In genomic region chr19:55655648-55656040, GRCh38 we compare ENCODE assay signal across 8 cellular contexts. TPM values are rescaled to one million over a fixed set of nuclear protein-coding genes. Genes with fewer than 3 reads are reported as not detected.
A peak's percentile ranks its signal among the peaks of the same experiment; 100 is the strongest.
DNase-seq lines count a peak whose midpoint lies in the region; ATAC-seq and TF ChIP-seq lines count a peak whose summit lies in the region.

No MANE protein-coding gene starts in this region.

- H3K4me2 ChIP-seq in OCI-LY7 (ENCODE audit: low read length) (peak overlapping the region; percentile 96), neuronal stem cell (ENCODE audit: insufficient read depth, low read length, poor library complexity, severe bottlenecking) (peak overlapping the region; percentile 78)

- peaks cover 19% of the 10 kb centered on the region for H3K36me3 Mint-ChIP-seq in CD4-positive, CD25-positive, alpha-beta regulatory T cell
- peaks cover 20% of the 10 kb centered on the region for H3K36me3 Mint-ChIP-seq in endodermal cell (ENCODE audit: low read depth)

- POLR2A ChIA-PET in OCI-LY7 (lab: Charles Lee): no interaction called here

- H3K36me3 ChIP-seq in CD4-positive, CD25-positive, alpha-beta regulatory T cell (ENCODE audit: control insufficient read depth, insufficient read depth, low read length): peaks cover 21% of the 10 kb centered on the region
- H3K36me3 ChIP-seq in OCI-LY7 (ENCODE audit: insufficient read depth, low read length) (peaks cover 70% of the 10 kb centered on the region), endodermal cell (ENCODE audit: control insufficient read depth, insufficient read depth, low read length) (peaks cover 17% of the 10 kb centered on the region), neuronal stem cell (replicated peaks in 1 of 2; ENCODE audit: control insufficient read depth in 2 of 2, insufficient read depth in 2 of 2, low read length in 2 of 2) (peaks cover 16 to 63% of the 10 kb centered on the region in 2 donors)

- CTCF ChIA-PET in OCI-LY7 (lab: Charles Lee; ENCODE audit: unreplicated experiment): no interaction called here

- H2BK12ac ChIP-seq in neuronal stem cell (ENCODE audit: low read length): no peak overlapping the region

- peak overlapping the region; percentile 93 for H2BK5ac ChIP-seq in neuronal stem cell (ENCODE audit: low read length)

- peaks cover 10% of the 10 kb centered on the region for H3K79me1 ChIP-seq in neuronal stem cell (ENCODE audit: low read depth, low read length)

- H2AK5ac ChIP-seq in neuronal stem cell (ENCODE audit: low read depth, low read length): peak overlapping the region; percentile 100

- TSS peak; percentile 75 for BruUV-seq in OCI-LY7 (replicated peaks; lab: Mats Ljungman, UMichigan)

- H3K23ac ChIP-seq in neuronal stem cell (ENCODE audit: low read depth, low read length, poor library complexity): peak overlapping the region; percentile 99

- H3K9me2 ChIP-seq in OCI-LY7 (ENCODE audit: insufficient read depth, low read length): no peaks in the 10 kb centered on the region

- peak overlapping the region; percentile 99 for H3K18ac ChIP-seq in neuronal stem cell (ENCODE audit: low read length)

- no peak for ATAC-seq in CD4-positive, CD25-positive, alpha-beta regulatory T cell (ENCODE audit: low read depth in 2 of 2)
- ATAC-seq in GM19397 (IDR thresholded peaks at IDR 0.05; ENCODE audit: unreplicated experiment) (no peak), GM21619 (IDR thresholded peaks at IDR 0.05; ENCODE audit: unreplicated experiment) (no peak), HG03159 (IDR thresholded peaks at IDR 0.05; ENCODE audit: unreplicated experiment) (no peak)

- no peaks in the 10 kb centered on the region for H3K9me3 ChIP-seq in CD4-positive, CD25-positive, alpha-beta regulatory T cell (ENCODE audit: control insufficient read depth in 2 of 2, low read length in 2 of 2)
- no peaks in the 10 kb centered on the region for H3K9me3 ChIP-seq in OCI-LY7 (ENCODE audit: low read length)
- H3K9me3 ChIP-seq in endodermal cell (ENCODE audit: control insufficient read depth, low read length): no peaks in the 10 kb centered on the region
- H3K9me3 ChIP-seq in neuronal stem cell (replicated peaks in 1 of 2; ENCODE audit: control insufficient read depth in 2 of 2, insufficient read depth in 1 of 2, low read depth in 1 of 2, low read length in 2 of 2): no peaks in the 10 kb centered on the region

- peaks cover 14% of the 10 kb centered on the region for H3K27me3 Mint-ChIP-seq in CD4-positive, CD25-positive, alpha-beta regulatory T cell
- H3K27me3 Mint-ChIP-seq in endodermal cell (ENCODE audit: insufficient read depth): peaks cover 2% of the 10 kb centered on the region

- H3K9me3 Mint-ChIP-seq in CD4-positive, CD25-positive, alpha-beta regulatory T cell: peaks cover 0 to 2% (median 0%) of the 10 kb centered on the region in 7 donors
- no peaks in the 10 kb centered on the region for H3K9me3 Mint-ChIP-seq in endodermal cell

- 0% methylated on average over 10 to 19 of the region's 19 CpGs for WGBS in endodermal cell (ENCODE audit: insufficient coverage in 1 of 2, insufficient read length in 1 of 2), 2 experiments
- no CpG with 5 or more reads among the region's 19 CpGs for WGBS in neuronal stem cell (ENCODE audit: extremely low coverage in 2 of 2, insufficient read length in 2 of 2, insufficient replicate concordance in 1 of 2), 2 donors

- no peak overlapping the region for H2AFZ ChIP-seq in OCI-LY7 (ENCODE audit: low read length)
- H2AFZ ChIP-seq in neuronal stem cell (ENCODE audit: low read length): peak overlapping the region; percentile 82

- H4K91ac ChIP-seq in neuronal stem cell (ENCODE audit: low read depth, low read length, poor library complexity): no peak overlapping the region

- peaks cover 7 to 49% (median 34%) of the 10 kb centered on the region in 4 donors for H3K4me1 Mint-ChIP-seq in CD4-positive, CD25-positive, alpha-beta regulatory T cell
- peaks cover 25% of the 10 kb centered on the region for H3K4me1 Mint-ChIP-seq in endodermal cell

- peak overlapping the region; percentile 100 for H3K27ac ChIP-seq in CD4-positive, CD25-positive, alpha-beta regulatory T cell (ENCODE audit: insufficient read depth, low read length, poor library complexity, severe bottlenecking)
- peak overlapping the region; percentile 90 for H3K27ac ChIP-seq in OCI-LY7 (ENCODE audit: low read depth, low read length, poor library complexity, severe bottlenecking)
- H3K27ac ChIP-seq in endodermal cell (ENCODE audit: low read depth, low read length): peak overlapping the region; percentile 99
- H3K27ac ChIP-seq in neuronal stem cell (replicated peaks; ENCODE audit: low read length): peak overlapping the region; percentile 99

- no peak for DNase-seq in CD4-positive, CD25-positive, alpha-beta regulatory T cell
- DNase-seq in OCI-LY7 (ENCODE audit: low spot score) (no peak), endodermal cell (no peak), neuronal stem cell (ENCODE audit: low spot score) (no peak), SW 1271 (lab: John Stamatoyannopoulos, UW) (no peak)

- TF ChIP-seq CTCF in OCI-LY7 (conservative IDR thresholded peaks at IDR 0.05; ENCODE audit: low read length) (no peak), endodermal cell (conservative IDR thresholded peaks at IDR 0.05) (no peak)

- H3K9ac ChIP-seq in endodermal cell (ENCODE audit: extremely low read depth, low read length, poor library complexity, severe bottlenecking) (peak overlapping the region; percentile 94), neuronal stem cell (ENCODE audit: low read depth, low read length, poor library complexity) (peak overlapping the region; percentile 91)

- H4K20me1 ChIP-seq in OCI-LY7 (ENCODE audit: insufficient read depth, low read length): peaks cover 38% of the 10 kb centered on the region

- peaks cover 55% of the 10 kb centered on the region for H3K79me2 ChIP-seq in OCI-LY7 (ENCODE audit: insufficient read depth, low read depth, low read length)

- peak overlapping the region; percentile 93 for H3K4me3 ChIP-seq in CD4-positive, CD25-positive, alpha-beta regulatory T cell (ENCODE audit: low read depth, low read length)
- peak overlapping the region; percentile 87 for H3K4me3 ChIP-seq in OCI-LY7 (ENCODE audit: low read depth, low read length, poor library complexity, severe bottlenecking)
- H3K4me3 ChIP-seq in endodermal cell (ENCODE audit: low read length): peak overlapping the region; percentile 97
- H3K4me3 ChIP-seq in neuronal stem cell (ENCODE audit: low read length in 2 of 2): peak overlapping the region; percentile 55 to 98

- peak overlapping the region; percentile 97 to 98 (median 98) for H3K27ac Mint-ChIP-seq in CD4-positive, CD25-positive, alpha-beta regulatory T cell
- H3K27ac Mint-ChIP-seq in endodermal cell: peak overlapping the region; percentile 93

- H2BK15ac ChIP-seq in neuronal stem cell (ENCODE audit: low read length): no peak overlapping the region

- no peak overlapping the region for H4K8ac ChIP-seq in neuronal stem cell (ENCODE audit: low read depth, low read length)

- peak overlapping the region; percentile 75 for H3K14ac ChIP-seq in neuronal stem cell (ENCODE audit: low read length)

- intact Hi-C loops in OCI-LY7 (cut with micrococcal nuclease; ENCODE audit: unreplicated experiment): loop anchor here (2.0 kb wide), 1 partner anchor 23 kb away; no protein-coding TSS in a partner anchor

- H3K4ac ChIP-seq in neuronal stem cell (ENCODE audit: low read length): peak overlapping the region; percentile 97

- H2BK120ac ChIP-seq in neuronal stem cell (ENCODE audit: low read depth, low read length): no peak overlapping the region

- H3K27me3 ChIP-seq in CD4-positive, CD25-positive, alpha-beta regulatory T cell (ENCODE audit: control insufficient read depth, insufficient read depth, low read length): no peaks in the 10 kb centered on the region
- H3K27me3 ChIP-seq in endodermal cell (ENCODE audit: control insufficient read depth, insufficient read depth, low read length, poor library complexity, severe bottlenecking) (no peaks in the 10 kb centered on the region), neuronal stem cell (ENCODE audit: control insufficient read depth in 3 of 3, insufficient read depth in 3 of 3, low read depth in 1 of 3, low read length in 3 of 3) (no peaks in the 10 kb centered on the region)

- H3K4me3 Mint-ChIP-seq in CD4-positive, CD25-positive, alpha-beta regulatory T cell: peak overlapping the region; percentile 91 to 97 (median 94)
- H3K4me3 Mint-ChIP-seq in endodermal cell: peak overlapping the region; percentile 94

- H3K4me1 ChIP-seq in CD4-positive, CD25-positive, alpha-beta regulatory T cell (ENCODE audit: control insufficient read depth, insufficient read depth, low read length, poor library complexity, severe bottlenecking): peaks cover 46% of the 10 kb centered on the region
- H3K4me1 ChIP-seq in OCI-LY7 (ENCODE audit: insufficient read depth, low read length, poor library complexity, severe bottlenecking) (peaks cover 30% of the 10 kb centered on the region), endodermal cell (ENCODE audit: control insufficient read depth, insufficient read depth, low read length) (peaks cover 5% of the 10 kb centered on the region), neuronal stem cell (ENCODE audit: control insufficient read depth in 2 of 2, insufficient read depth in 1 of 2, low read depth in 1 of 2, low read length in 2 of 2) (peaks cover 11 to 12% of the 10 kb centered on the region in 2 donors)

RNA-seq across cellular contexts. Expression of gene U2AF2, which starts 0.8 kb away (rescaled TPM):
- 283 TPM for total RNA-seq in CD4-positive, CD25-positive, alpha-beta regulatory T cell
- polyA plus RNA-seq in CD4-positive, CD25-positive, alpha-beta regulatory T cell: 1 to 10 TPM; 7.2 to 9.3 (median 8.2) TPM
- 193 and 211 TPM in 2 replicates for total RNA-seq in OCI-LY7 (2014; rRNA removed; shearing (Covaris generic))
- total RNA-seq in OCI-LY7 (2022): 233 and 264 TPM in 2 replicates
- total RNA-seq in endodermal cell: 100 to 1,000 TPM; 264 to 293 TPM
- polyA plus RNA-seq in endodermal cell (2013, experiment 1 of 2): 180 TPM
- polyA plus RNA-seq in endodermal cell (2013, experiment 2 of 2): 161 TPM
- polyA plus RNA-seq in neuronal stem cell (2013, experiment 1 of 2): 155 TPM
- polyA plus RNA-seq in neuronal stem cell (2013, experiment 2 of 2): 147 TPM

RNA-seq across cellular contexts. Expression of gene CCDC106, which starts 7.6 kb away (rescaled TPM):
- total RNA-seq in CD4-positive, CD25-positive, alpha-beta regulatory T cell: 0.99 TPM
- polyA plus RNA-seq in CD4-positive, CD25-positive, alpha-beta regulatory T cell: 1 to 10 TPM in 1 of 4 donors, under 1 TPM in 3; 0.22 to 1.0 (median 0.51) TPM
- total RNA-seq in OCI-LY7 (2014; rRNA removed; shearing (Covaris generic)): 29.4 and 30.1 TPM in 2 replicates
- 29.0 and 30.9 TPM in 2 replicates for total RNA-seq in OCI-LY7 (2022)
- total RNA-seq in endodermal cell: 10 to 100 TPM; 18.0 to 24.9 TPM
- polyA plus RNA-seq in endodermal cell (2013, experiment 1 of 2): 16.2 TPM
- polyA plus RNA-seq in endodermal cell (2013, experiment 2 of 2): 14.6 TPM
- polyA plus RNA-seq in neuronal stem cell (2013, experiment 1 of 2): 19.8 TPM
- polyA plus RNA-seq in neuronal stem cell (2013, experiment 2 of 2): 19.8 TPM

RNA-seq across cellular contexts. Expression of gene ZNF581, which starts 12.2 kb away (rescaled TPM):
- 23.7 TPM for total RNA-seq in CD4-positive, CD25-positive, alpha-beta regulatory T cell
- polyA plus RNA-seq in CD4-positive, CD25-positive, alpha-beta regulatory T cell: 10 to 100 TPM; 26.5 to 36.6 (median 35.1) TPM
- 26.6 and 44.5 TPM in 2 replicates for total RNA-seq in OCI-LY7 (2014; rRNA removed; shearing (Covaris generic))
- total RNA-seq in OCI-LY7 (2022) (39.7 and 41.8 TPM in 2 replicates), endodermal cell (10 to 100 TPM; 47.2 to 48.7 TPM)
- 41.7 TPM for polyA plus RNA-seq in endodermal cell (2013, experiment 1 of 2)
- 38.5 TPM for polyA plus RNA-seq in endodermal cell (2013, experiment 2 of 2)
- polyA plus RNA-seq in neuronal stem cell (2013, experiment 1 of 2): 37.9 TPM
- polyA plus RNA-seq in neuronal stem cell (2013, experiment 2 of 2): 37.2 TPM

RNA-seq across cellular contexts. Expression of gene ZNF580, which starts 14.8 kb away (rescaled TPM):
- 30.8 TPM for total RNA-seq in CD4-positive, CD25-positive, alpha-beta regulatory T cell
- polyA plus RNA-seq in CD4-positive, CD25-positive, alpha-beta regulatory T cell: 10 to 100 TPM; 14.3 to 18.9 (median 16.0) TPM
- total RNA-seq in OCI-LY7 (2014; rRNA removed; shearing (Covaris generic)): 17.6 and 24.4 TPM in 2 replicates
- total RNA-seq in OCI-LY7 (2022) (50.0 and 52.1 TPM in 2 replicates), endodermal cell (10 to 100 TPM; 27.3 to 38.6 TPM)
- 35.6 TPM for polyA plus RNA-seq in endodermal cell (2013, experiment 1 of 2)
- polyA plus RNA-seq in endodermal cell (2013, experiment 2 of 2): 31.7 TPM
- polyA plus RNA-seq in neuronal stem cell (2013, experiment 1 of 2): 42.3 TPM
- 43.4 TPM for polyA plus RNA-seq in neuronal stem cell (2013, experiment 2 of 2)

RNA-seq across cellular contexts. Expression of gene EPN1, which starts 19.4 kb away (rescaled TPM):
- 46.1 TPM for total RNA-seq in CD4-positive, CD25-positive, alpha-beta regulatory T cell
- polyA plus RNA-seq in CD4-positive, CD25-positive, alpha-beta regulatory T cell: 1 to 10 TPM; 6.3 to 8.3 (median 7.6) TPM
- total RNA-seq in OCI-LY7 (2014; rRNA removed; shearing (Covaris generic)): 40.5 and 46.3 TPM in 2 replicates
- 120 and 121 TPM in 2 replicates for total RNA-seq in OCI-LY7 (2022)
- 100 to 1,000 TPM; 148 to 149 TPM for total RNA-seq in endodermal cell
- 79.8 TPM for polyA plus RNA-seq in endodermal cell (2013, experiment 1 of 2)
- polyA plus RNA-seq in endodermal cell (2013, experiment 2 of 2): 73.0 TPM
- polyA plus RNA-seq in neuronal stem cell (2013, experiment 1 of 2): 91.8 TPM
- polyA plus RNA-seq in neuronal stem cell (2013, experiment 2 of 2): 89.2 TPM
